13 cellular contexts compared by ENCODE assay signal in the genomic region with DNA sequence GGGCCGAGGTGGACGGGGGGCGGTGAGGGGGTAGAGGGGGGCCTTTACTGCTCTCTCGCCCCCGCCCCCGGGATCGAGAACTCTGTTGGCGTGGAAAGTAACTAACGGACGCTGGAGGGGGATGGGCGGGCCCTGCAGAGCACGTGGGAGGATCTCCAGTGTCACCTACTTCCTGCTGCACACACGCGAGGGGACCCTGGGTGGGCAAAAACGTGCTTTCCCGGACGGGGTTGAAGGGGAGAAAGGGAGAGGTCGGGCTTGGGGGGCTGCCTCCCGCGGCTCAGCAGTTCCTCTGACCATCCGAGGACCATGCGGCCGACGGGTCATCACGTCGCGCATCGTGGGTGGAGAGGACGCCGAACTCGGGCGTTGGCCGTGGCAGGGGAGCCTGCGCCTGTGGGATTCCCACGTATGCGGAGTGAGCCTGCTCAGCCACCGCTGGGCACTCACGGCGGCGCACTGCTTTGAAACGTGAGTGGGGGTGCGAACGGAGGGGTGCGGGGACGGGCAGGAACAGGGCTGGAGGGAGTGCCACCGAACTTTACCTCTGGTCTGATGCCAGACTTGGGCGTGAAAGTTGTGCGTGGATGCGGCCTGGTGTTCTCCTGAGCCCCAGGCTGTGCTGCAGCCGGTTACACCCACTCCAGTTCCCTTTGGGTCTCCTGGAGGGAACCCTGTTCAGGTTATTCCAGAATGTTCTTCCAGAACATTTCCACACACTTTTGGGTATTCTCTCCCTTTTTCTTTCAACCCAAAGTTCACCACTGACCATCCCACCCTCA. TPM values are rescaled to one million over a fixed set of nuclear protein-coding genes. Genes with fewer than 3 reads are reported as not detected.
A peak's percentile ranks its signal among the peaks of the same experiment; 100 is the strongest.
DNase-seq lines count a peak whose midpoint lies in the region; ATAC-seq and TF ChIP-seq lines count a peak whose summit lies in the region.
"Had no signal": no experiment of that assay in that cellular context is flagged by ENCODE, and none has a peak within 500 bp of the region (broad histone marks: within the 10 kb centered on the region; RNA-seq: fewer than 3 reads in every experiment).

No MANE protein-coding gene starts in this region.

- TF ChIP-seq CTCF in RWPE1 (conservative IDR thresholded peaks at IDR 0.05; ENCODE audit: low read depth): no peak

- CTCF ChIA-PET in RWPE1 (lab: Yijun Ruan, JAX): no interaction called here
- CTCF ChIA-PET in naive thymus-derived CD4-positive, alpha-beta T cell (lab: Charles Lee): no interaction called here

- H3K27me3 ChIP-seq in naive thymus-derived CD4-positive, alpha-beta T cell (ENCODE audit: control insufficient read depth in 2 of 2, insufficient read depth in 2 of 2, low read length in 2 of 2): no peaks in the 10 kb centered on the region

- peaks cover 0 to 3% (median 0%) of the 10 kb centered on the region in 5 donors for H3K27me3 Mint-ChIP-seq in naive thymus-derived CD4-positive, alpha-beta T cell
- no peaks in the 10 kb centered on the region for H3K27me3 Mint-ChIP-seq in T-helper 2 cell treated with Interferon-gamma antibody and Interleukin-4, amounts not matched to agents 5 μg/mL and 100 μg/mL, for 36 hours (ENCODE audit: low read depth)

- POLR2A ChIA-PET in RWPE1 (lab: Yijun Ruan, JAX; ENCODE audit: low non-redundant PET): no interaction called here
- POLR2A ChIA-PET in naive thymus-derived CD4-positive, alpha-beta T cell (lab: Charles Lee): interaction anchor here (0.6 kb wide), 1 partner anchor 67 kb away, joined by 3 read pairs; no protein-coding TSS in a partner anchor

- H3K36me3 Mint-ChIP-seq in naive thymus-derived CD4-positive, alpha-beta T cell: no peaks in the 10 kb centered on the region
- no peaks in the 10 kb centered on the region for H3K36me3 Mint-ChIP-seq in T-helper 2 cell treated with Interferon-gamma antibody and Interleukin-4, amounts not matched to agents 5 μg/mL and 100 μg/mL, for 36 hours (ENCODE audit: low read depth)

- no peaks in the 10 kb centered on the region for H3K36me3 ChIP-seq in naive thymus-derived CD4-positive, alpha-beta T cell (ENCODE audit: control insufficient read depth in 2 of 3, insufficient read depth in 3 of 3, low read length in 3 of 3)

- H3K27ac ChIP-seq in RWPE1: peak overlapping the region; percentile 75
- no peak overlapping the region for H3K27ac ChIP-seq in naive thymus-derived CD4-positive, alpha-beta T cell (ENCODE audit: low read depth, low read length)

- no peaks in the 10 kb centered on the region for H3K4me1 ChIP-seq in naive thymus-derived CD4-positive, alpha-beta T cell (ENCODE audit: control insufficient read depth in 2 of 2, insufficient read depth in 2 of 2, low read length in 2 of 2)

- H3K4me3 ChIP-seq in naive thymus-derived CD4-positive, alpha-beta T cell (ENCODE audit: low read length): no peak overlapping the region

- peaks cover 0 to 1% (median 0%) of the 10 kb centered on the region in 7 donors for H3K4me1 Mint-ChIP-seq in naive thymus-derived CD4-positive, alpha-beta T cell
- H3K4me1 Mint-ChIP-seq in T-helper 2 cell treated with Interferon-gamma antibody and Interleukin-4, amounts not matched to agents 5 μg/mL and 100 μg/mL, for 36 hours (ENCODE audit: low read depth): no peaks in the 10 kb centered on the region
- H3K4me1 Mint-ChIP-seq: activated B cell treated with CpG ODN at 0.5 μM for 24 hours had no signal

- intact Hi-C loops in naive thymus-derived CD4-positive, alpha-beta T cell (cut with micrococcal nuclease): no loop called here

- H3K4me3 Mint-ChIP-seq in naive thymus-derived CD4-positive, alpha-beta T cell: peak overlapping the region in 2 of 10 donors; percentile 16 to 69
- no peak overlapping the region for H3K4me3 Mint-ChIP-seq in T-helper 2 cell treated with Interferon-gamma antibody and Interleukin-4, amounts not matched to agents 5 μg/mL and 100 μg/mL, for 36 hours
- H3K4me3 Mint-ChIP-seq: activated B cell treated with CpG ODN at 0.5 μM for 24 hours had no signal

- H3K9me3 Mint-ChIP-seq in naive thymus-derived CD4-positive, alpha-beta T cell: no peaks in the 10 kb centered on the region
- H3K9me3 Mint-ChIP-seq in T-helper 2 cell treated with Interferon-gamma antibody and Interleukin-4, amounts not matched to agents 5 μg/mL and 100 μg/mL, for 36 hours: no peaks in the 10 kb centered on the region
- H3K9me3 Mint-ChIP-seq: activated B cell treated with CpG ODN at 0.5 μM for 24 hours had no signal

- H3K27ac Mint-ChIP-seq in naive thymus-derived CD4-positive, alpha-beta T cell: peak overlapping the region in 1 of 9 donors; percentile 58
- H3K27ac Mint-ChIP-seq in T-helper 2 cell treated with Interferon-gamma antibody and Interleukin-4, amounts not matched to agents 5 μg/mL and 100 μg/mL, for 36 hours: no peak overlapping the region
- H3K27ac Mint-ChIP-seq: activated B cell treated with CpG ODN at 0.5 μM for 24 hours had no signal

- no peaks in the 10 kb centered on the region for H3K9me3 ChIP-seq in naive thymus-derived CD4-positive, alpha-beta T cell (ENCODE audit: control insufficient read depth in 2 of 3, low read length in 3 of 3)

- DNase-seq in NCI-H82 (lab: John Stamatoyannopoulos, UW) (peak; percentile 49), NCI-H82 treated with DMSO at 0.1 percent for 48 hours (lab: John Stamatoyannopoulos, UW; ENCODE audit: unreplicated experiment) (no peak), RWPE1 (ENCODE audit: low spot score) (no peak), mesenteric fat pad (ENCODE audit: low spot score) (peak; percentile 81)
- no peak for DNase-seq in naive thymus-derived CD4-positive, alpha-beta T cell
- no peak for DNase-seq in T-helper 2 cell treated with Interferon-gamma antibody and Interleukin-4, amounts not matched to agents 5 μg/mL and 100 μg/mL, for 36 hours (ENCODE audit: low spot score)
- DNase-seq: 8988T, activated B cell treated with CpG ODN at 0.5 μM for 24 hours, DMS153, NCI-H446 treated with DMSO at 0.1 percent for 48 hours, SHP77 treated with DMSO at 0.1 percent for 48 hours had no signal

- ATAC-seq in naive thymus-derived CD4-positive, alpha-beta T cell: no peak

RNA-seq across cellular contexts. Expression of gene PRSS21, which starts 0.7 kb away (rescaled TPM):
- total RNA-seq in mesenteric fat pad: not detected
- total RNA-seq in naive thymus-derived CD4-positive, alpha-beta T cell: 1 to 10 TPM in 4 of 5 experiments, not detected in 1; 1.1 to 7.9 (median 1.4) TPM
- polyA plus RNA-seq in naive thymus-derived CD4-positive, alpha-beta T cell: 10 to 100 TPM in 1 of 2 donors, 1 to 10 TPM in 1; 1.9 to 11.2 TPM

RNA-seq across cellular contexts. Expression of gene ZG16B, which starts 12.4 kb away (rescaled TPM):
- not detected for total RNA-seq in mesenteric fat pad
- total RNA-seq in naive thymus-derived CD4-positive, alpha-beta T cell: 10 to 100 TPM in 1 of 5 experiments, 1 to 10 TPM in 1, not detected in 3; 2.3 to 17.2 TPM
- not detected for polyA plus RNA-seq in naive thymus-derived CD4-positive, alpha-beta T cell

RNA-seq across cellular contexts. Expression of gene PRSS41, which starts 19.4 kb away (rescaled TPM):
- not detected for total RNA-seq in mesenteric fat pad
- total RNA-seq in naive thymus-derived CD4-positive, alpha-beta T cell: not detected
- polyA plus RNA-seq in naive thymus-derived CD4-positive, alpha-beta T cell: not detected
- total RNA-seq: activated B cell treated with CpG ODN at 0.5 μM for 24 hours, renal cortical epithelial cell, ureter had no signal

RNA-seq across cellular contexts. Expression of gene PRSS33, which starts 30.3 kb away (rescaled TPM):
- total RNA-seq in mesenteric fat pad: not detected
- total RNA-seq in naive thymus-derived CD4-positive, alpha-beta T cell: under 1 TPM in 1 of 5 experiments, not detected in 4; 0.19 TPM
- polyA plus RNA-seq in naive thymus-derived CD4-positive, alpha-beta T cell: not detected
- total RNA-seq: activated B cell treated with CpG ODN at 0.5 μM for 24 hours, renal cortical epithelial cell, ureter had no signal

RNA-seq across cellular contexts. Expression of gene PRSS22, which starts 40.3 kb away (rescaled TPM):
- not detected for total RNA-seq in mesenteric fat pad
- total RNA-seq in naive thymus-derived CD4-positive, alpha-beta T cell: under 1 TPM in 2 of 5 experiments, not detected in 3; 0.59 to 0.72 TPM
- not detected for polyA plus RNA-seq in naive thymus-derived CD4-positive, alpha-beta T cell
- total RNA-seq: activated B cell treated with CpG ODN at 0.5 μM for 24 hours had no signal

Comparison
In these comparisons a context has a peak if more than half of its experiments do, and no peak if none do; other contexts are left out.
1. DNase-seq: peak in NCI-H82 (single experiment) and mesenteric fat pad (single experiment); none in NCI-H82 treated with DMSO at 0.1 percent for 48 hours (single experiment), RWPE1 (single experiment), naive thymus-derived CD4-positive, alpha-beta T cell (0 of 9) and T-helper 2 cell treated with Interferon-gamma antibody and Interleukin-4, amounts not matched to agents 5 μg/mL and 100 μg/mL, for 36 hours (single experiment).